1 cellular context compared by ENCODE assay signal in the genomic region with DNA sequence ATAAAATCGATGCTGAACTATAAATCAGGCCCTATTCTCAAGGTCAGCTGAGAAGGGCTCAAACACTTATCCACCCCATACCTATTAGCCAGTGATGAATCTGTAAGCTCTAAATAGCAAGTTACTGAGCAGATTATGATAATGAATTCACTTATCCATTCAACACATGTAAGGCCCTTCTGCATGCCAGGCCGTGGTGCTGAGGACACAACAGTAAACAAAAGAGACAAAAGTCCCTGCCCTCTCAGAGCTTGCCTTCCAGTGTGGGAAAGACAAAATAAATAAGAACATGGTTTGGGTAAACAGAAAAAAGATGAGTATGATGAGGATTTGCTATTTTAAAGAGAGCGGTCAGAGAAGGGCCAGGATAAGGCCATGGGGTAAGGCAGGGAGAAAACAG.
TF ChIP-seq lines count a peak whose summit lies in the region.

No MANE protein-coding gene starts in this region.

TF ChIP-seq in IMR-90, 13 proteins besides CTCF, POLR2A, EP300 and RAD21 (continued from another document):
- TF ChIP-seq CHD1 (IDR thresholded peaks at IDR 0.05; ENCODE audit: low read depth, low read length): no peak
- TF ChIP-seq, protein P1, sequence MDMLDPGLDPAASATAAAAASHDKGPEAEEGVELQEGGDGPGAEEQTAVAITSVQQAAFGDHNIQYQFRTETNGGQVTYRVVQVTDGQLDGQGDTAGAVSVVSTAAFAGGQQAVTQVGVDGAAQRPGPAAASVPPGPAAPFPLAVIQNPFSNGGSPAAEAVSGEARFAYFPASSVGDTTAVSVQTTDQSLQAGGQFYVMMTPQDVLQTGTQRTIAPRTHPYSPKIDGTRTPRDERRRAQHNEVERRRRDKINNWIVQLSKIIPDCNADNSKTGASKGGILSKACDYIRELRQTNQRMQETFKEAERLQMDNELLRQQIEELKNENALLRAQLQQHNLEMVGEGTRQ (IDR thresholded peaks at IDR 0.05; ENCODE audit: low read depth, low read length): no peak
- TF ChIP-seq CEBPB (IDR thresholded peaks at IDR 0.05; ENCODE audit: low read depth, low read length): no peak
- no peak for TF ChIP-seq BHLHE40 (IDR thresholded peaks at IDR 0.05; ENCODE audit: low read depth, low read length)
- no peak for TF ChIP-seq FOS (IDR thresholded peaks at IDR 0.05; ENCODE audit: low read depth, low read length)
- TF ChIP-seq RFX5 (IDR thresholded peaks at IDR 0.05; ENCODE audit: low read depth, low read length): no peak
- no peak for TF ChIP-seq RCOR1 (IDR thresholded peaks at IDR 0.05; ENCODE audit: insufficient replicate concordance, low read length)
- no peak for TF ChIP-seq NFE2L2 (IDR thresholded peaks at IDR 0.05; ENCODE audit: low read depth, low read length)
- no peak for TF ChIP-seq MAZ (IDR thresholded peaks at IDR 0.05; ENCODE audit: borderline replicate concordance, low read depth, low read length)
